26 cellular contexts compared by ENCODE assay signal in the genomic region with DNA sequence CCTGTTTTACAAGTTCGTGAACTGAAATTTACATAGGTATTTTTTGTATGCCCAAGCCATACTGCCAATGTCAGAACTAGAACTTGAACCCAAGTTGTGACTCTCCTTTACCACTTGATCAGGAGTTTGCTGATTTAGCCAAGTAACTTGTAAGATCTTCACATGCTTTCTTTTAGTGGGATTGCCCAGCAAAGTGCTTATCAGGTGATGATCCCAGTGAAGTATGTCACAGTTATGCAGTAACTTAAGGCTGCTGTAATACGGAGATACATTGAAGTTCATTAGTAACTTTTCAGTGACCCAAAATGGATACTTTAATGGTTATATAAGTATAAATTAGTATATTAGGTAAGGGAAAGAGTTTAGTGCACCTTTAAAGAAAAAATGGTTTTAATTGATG. TPM values are rescaled to one million over a fixed set of nuclear protein-coding genes. Genes with fewer than 3 reads are reported as not detected.
DNase-seq lines count a peak whose midpoint lies in the region; ATAC-seq, FAIRE-seq and TF ChIP-seq lines count a peak whose summit lies in the region.
"Had no signal": no experiment of that assay in that cellular context is flagged by ENCODE, and none has a peak within 500 bp of the region (broad histone marks: within the 10 kb centered on the region; RNA-seq: fewer than 3 reads in every experiment).

No MANE protein-coding gene starts in this region.

- H3K27ac ChIP-seq in mammary epithelial cell (ENCODE audit: insufficient read depth, low read depth, low read length) (no peak overlapping the region), GM23338 (ENCODE audit: low read depth) (no peak overlapping the region), psoas muscle (peak overlapping the region; percentile 17)
- H3K27ac ChIP-seq: BLaER1 treated with 17β-estradiol and CSF1 and Interleukin-3, amounts not matched to agents 10 nM and 100 nM; parathyroid adenoma; right atrium auricular region had no signal

- H3K4me3 ChIP-seq in mammary epithelial cell (replicated peaks in 1 of 3; ENCODE audit: insufficient read depth in 1 of 3, low read depth in 2 of 3, low read length in 3 of 3) (no peak overlapping the region), GM23338 (no peak overlapping the region), psoas muscle (no peak overlapping the region)
- H3K4me3 ChIP-seq: BLaER1 treated with 17β-estradiol and CSF1 and Interleukin-3, amounts not matched to agents 10 nM and 100 nM; gastroesophageal sphincter; right atrium auricular region had no signal

- intact Hi-C loops in MCF 10A (cut with micrococcal nuclease): loop anchor here (10.0 kb wide), 1 partner anchor 190 kb away; the partner anchor contains the start of gene CTH
- intact Hi-C loops in mammary epithelial cell (cut with micrococcal nuclease): loop anchor here (5.0 to 10.0 kb wide), 4 partner anchors 93 to 190 kb away; partner anchors contain the start of genes ANKRD13C and CTH
- intact Hi-C loops in psoas muscle (cut with DNase I): loop anchor here in 1 of 2 donors (5.0 kb wide), 1 partner anchor 187 kb away; the partner anchor contains the start of gene CTH

- H3K27me3 Mint-ChIP-seq in MCF 10A (ENCODE audit: insufficient read depth, unreplicated experiment): no peaks in the 10 kb centered on the region
- peaks cover 4% of the 10 kb centered on the region for H3K27me3 Mint-ChIP-seq in GM23338 (ENCODE audit: insufficient read depth, low read depth, poor library complexity)
- H3K27me3 Mint-ChIP-seq in brain: no peaks in the 10 kb centered on the region
- H3K27me3 Mint-ChIP-seq: naive thymus-derived CD8-positive, alpha-beta T cell had no signal

- DNase-seq in MCF 10A (ENCODE audit: unreplicated experiment) (no peak), mammary epithelial cell (no peak), GM23338 (ENCODE audit: low spot score) (no peak), psoas muscle (no peak), GM19239 (ENCODE audit: insufficient read length, low spot score) (no peak)
- DNase-seq in stimulated activated CD4-positive, alpha-beta T cell treated with anti-CD3 and anti-CD28 coated beads, Interleukin-1b, Interleukin-23, amount 100 ng/mL, for 48 hours: no peak
- DNase-seq: dermis blood vessel endothelial cell; DMS79 treated with DMSO at 0.1 percent for 48 hours; hypothalamus; KG1; naive thymus-derived CD8-positive, alpha-beta T cell; NCI-H1436; NCI-H2081 treated with DMSO at 0.1 percent for 48 hours; NCI-H226; NCI-H82; OCI-M1; SK-N-SH; substantia nigra had no signal

- BruUV-seq in MCF 10A (replicated peaks; lab: Mats Ljungman, UMichigan) (no TSS peak), mammary epithelial cell (replicated peaks; lab: Mats Ljungman, UMichigan) (no TSS peak)

- H3K4me3 Mint-ChIP-seq in MCF 10A (ENCODE audit: unreplicated experiment): no peak overlapping the region
- H3K4me3 Mint-ChIP-seq in GM23338: no peak overlapping the region
- H3K4me3 Mint-ChIP-seq in brain: peak overlapping the region in 4 of 5 experiments; percentile 86 to 97 (median 89)

- H3K4me1 Mint-ChIP-seq in MCF 10A (ENCODE audit: insufficient read depth, unreplicated experiment): peaks cover 18% of the 10 kb centered on the region
- peaks cover 31% of the 10 kb centered on the region; the same call in 2 of the 3 replicates for H3K4me1 Mint-ChIP-seq in GM23338
- H3K4me1 Mint-ChIP-seq in brain: peaks cover 73% of the 10 kb centered on the region

- peaks cover 11% of the 10 kb centered on the region for H3K4me1 ChIP-seq in mammary epithelial cell (ENCODE audit: insufficient read depth, low read length)
- H3K4me1 ChIP-seq in GM23338 (ENCODE audit: insufficient read depth): peaks cover 8% of the 10 kb centered on the region; the same call in 1 of the 2 replicates
- H3K4me1 ChIP-seq in psoas muscle: peaks cover 57% of the 10 kb centered on the region

- dilution Hi-C loops in mammary epithelial cell (cut with HindIII; ENCODE audit: low sequenced_read_pairs): no loop called here

- peak overlapping the region; percentile 37 for H3K27ac Mint-ChIP-seq in MCF 10A (ENCODE audit: low read depth, unreplicated experiment)
- H3K27ac Mint-ChIP-seq in GM23338: 0 out of 2 replicates have a peak overlapping the region, but pooled peaks have one; percentile 46
- H3K27ac Mint-ChIP-seq in brain: peak overlapping the region in 1 of 5 experiments; percentile 97

- TF ChIP-seq CTCF in MCF 10A (IDR thresholded peaks at IDR 0.05; ENCODE audit: unreplicated experiment) (no peak), mammary epithelial cell (conservative IDR thresholded peaks at IDR 0.05 in 1 of 2, IDR thresholded peaks at IDR 0.05 in 1 of 2; ENCODE audit: extremely low read depth in 1 of 2, insufficient read depth in 1 of 2, low read depth in 1 of 2, low read length in 2 of 2) (no peak), GM23338 (conservative IDR thresholded peaks at IDR 0.05; ENCODE audit: low read depth in 2 of 2) (no peak), brain (conservative IDR thresholded peaks at IDR 0.05) (no peak), psoas muscle (IDR thresholded peaks at IDR 0.05) (no peak)

- H3K79me2 ChIP-seq in mammary epithelial cell (ENCODE audit: insufficient read depth, low read length) (peaks cover 90% of the 10 kb centered on the region), GM23338 (replicated peaks; ENCODE audit: insufficient read depth) (peaks cover 86% of the 10 kb centered on the region)

- H2AFZ ChIP-seq in mammary epithelial cell (ENCODE audit: low read depth, low read length) (no peak overlapping the region), GM23338 (no peak overlapping the region)
- H2AFZ ChIP-seq: parathyroid adenoma had no signal

- H4K20me1 ChIP-seq in mammary epithelial cell (ENCODE audit: insufficient read depth, low read length) (no peaks in the 10 kb centered on the region), GM23338 (replicated peaks; ENCODE audit: insufficient read depth) (peaks cover 8% of the 10 kb centered on the region)

- H3K27me3 ChIP-seq in mammary epithelial cell (ENCODE audit: insufficient read depth, low read length) (no peaks in the 10 kb centered on the region), GM23338 (ENCODE audit: insufficient read depth) (no peaks in the 10 kb centered on the region), psoas muscle (ENCODE audit: insufficient read depth in 3 of 3, low read length in 2 of 3) (no peaks in the 10 kb centered on the region)
- H3K27me3 ChIP-seq: BLaER1 treated with 17β-estradiol and CSF1 and Interleukin-3, amounts not matched to agents 10 nM and 100 nM; gastroesophageal sphincter; right atrium auricular region had no signal

- H3K9me3 Mint-ChIP-seq in MCF 10A (ENCODE audit: unreplicated experiment) (no peaks in the 10 kb centered on the region), GM23338 (no peaks in the 10 kb centered on the region), brain (no peaks in the 10 kb centered on the region)
- H3K9me3 Mint-ChIP-seq: naive thymus-derived CD8-positive, alpha-beta T cell had no signal

- no peaks in the 10 kb centered on the region for H3K9me2 ChIP-seq in GM23338 (ENCODE audit: insufficient read depth)
- H3K9me2 ChIP-seq: SK-N-SH had no signal

- CTCF ChIA-PET in MCF 10A (lab: Yijun Ruan, JAX) (no interaction called here), mammary epithelial cell (lab: Charles Lee; ENCODE audit: low non-redundant PET) (no interaction called here)

- WGBS in mammary epithelial cell (ENCODE audit: low coverage, missing lambda C conversion rate): 70% methylated on average over 2 of the region's 2 CpGs
- WGBS in psoas muscle, 3 donors: 80 to 89% (median 82%) methylated on average over 2 of the region's 2 CpGs

- H3K36me3 ChIP-seq in mammary epithelial cell (ENCODE audit: insufficient read depth, low read length) (peaks cover 26% of the 10 kb centered on the region), GM23338 (ENCODE audit: insufficient read depth) (peaks cover 31% of the 10 kb centered on the region), psoas muscle (ENCODE audit: insufficient read depth in 1 of 2, low read depth in 1 of 2) (peaks cover 0 to 55% of the 10 kb centered on the region in 2 donors)

- no peak for FAIRE-seq in GM19239 (lab: Jason Lieb, UNC)
- FAIRE-seq: endometrium had no signal

- ATAC-seq in GM23338: no peak
- ATAC-seq in psoas muscle: no peak
- no peak for ATAC-seq in HG03039 (IDR thresholded peaks at IDR 0.05; ENCODE audit: unreplicated experiment)
- ATAC-seq: gastroesophageal sphincter; left lobe of liver; naive thymus-derived CD8-positive, alpha-beta T cell had no signal

- H3K4me2 ChIP-seq in mammary epithelial cell (ENCODE audit: insufficient read depth, low read depth, low read length): no peak overlapping the region
- H3K4me2 ChIP-seq in GM23338: no peak overlapping the region

- in situ Hi-C loops in mammary epithelial cell (cut with MboI; ENCODE audit: low sequenced_read_pairs in 2 of 2): loop anchor here (25.0 kb wide), 1 partner anchor 837 kb away; no protein-coding TSS in a partner anchor

- POLR2A ChIA-PET in MCF 10A (lab: Yijun Ruan, JAX): no interaction called here

- H3K9ac ChIP-seq in mammary epithelial cell (ENCODE audit: insufficient read depth, low read length): no peak overlapping the region
- H3K9ac ChIP-seq: parathyroid adenoma, SK-N-SH had no signal

- H3F3A ChIP-seq in GM23338 (replicated peaks; ENCODE audit: low read depth): peaks cover 2% of the 10 kb centered on the region; the same call in 1 of the 2 replicates

- H3K9me3 ChIP-seq in mammary epithelial cell (replicated peaks; ENCODE audit: insufficient read depth, low read length) (no peaks in the 10 kb centered on the region), psoas muscle (no peaks in the 10 kb centered on the region)
- H3K9me3 ChIP-seq: BLaER1 treated with 17β-estradiol and CSF1 and Interleukin-3, amounts not matched to agents 10 nM and 100 nM; gastroesophageal sphincter; right atrium auricular region; SK-N-SH had no signal

- H3K36me3 Mint-ChIP-seq in MCF 10A (ENCODE audit: insufficient read depth, unreplicated experiment): peaks cover 75% of the 10 kb centered on the region
- peaks cover 59% of the 10 kb centered on the region for H3K36me3 Mint-ChIP-seq in GM23338 (ENCODE audit: low read depth)
- H3K36me3 Mint-ChIP-seq in brain: peaks cover 37% of the 10 kb centered on the region

RNA-seq across cellular contexts. Expression of gene SRSF11, which starts 3.8 kb away (rescaled TPM):
- total RNA-seq in MCF 10A (2022) (209 and 218 TPM in 2 replicates), mammary epithelial cell (100 to 1,000 TPM in 1 of 2 donors, 10 to 100 TPM in 1; 95.0 to 141 TPM), psoas muscle (10 to 100 TPM; 47.0 to 70.3 (median 53.2) TPM)
- polyA plus RNA-seq in mammary epithelial cell (116 TPM), GM23338 (2016; fragmentation: Nextera tagmentation; extraction: Ambion mirVana) (311 and 372 TPM in 2 replicates), brain (ENCODE audit: insufficient read depth, low read depth, low replicate concordance) (42.8 TPM), psoas muscle (10 to 100 TPM; 49.6 to 74.8 (median 55.1) TPM)
- 57.2 TPM for polyA minus RNA-seq in mammary epithelial cell
- 170 and 182 TPM in 2 replicates for total RNA-seq in GM23338 (2014; rRNA removed; shearing (Covaris generic))

RNA-seq across cellular contexts. Expression of gene LRRC40, which starts 19.6 kb away (rescaled TPM):
- total RNA-seq in MCF 10A (2022) (14.7 and 14.9 TPM in 2 replicates), mammary epithelial cell (10 to 100 TPM; 18.2 to 20.7 TPM), psoas muscle (1 to 10 TPM; 5.5 to 8.7 (median 7.3) TPM)
- polyA plus RNA-seq in mammary epithelial cell (9.8 TPM), GM23338 (2016; fragmentation: Nextera tagmentation; extraction: Ambion mirVana) (28.0 and 33.9 TPM in 2 replicates), brain (ENCODE audit: insufficient read depth, low read depth, low replicate concordance) (4.0 TPM), psoas muscle (1 to 10 TPM; 6.2 to 9.1 (median 7.0) TPM)
- polyA minus RNA-seq in mammary epithelial cell: 7.4 TPM
- 45.8 and 50.5 TPM in 2 replicates for total RNA-seq in GM23338 (2014; rRNA removed; shearing (Covaris generic))

Comparison
In these comparisons a context has a peak if more than half of its experiments do, and no peak if none do; other contexts are left out.
1. H3K4me3 Mint-ChIP-seq: peak in brain (4 of 5); none in MCF 10A (single experiment) and GM23338 (single experiment).